ENCODE assay signal across 11 cellular contexts in genomic region chr1:8438449-8438848, GRCh38.
A peak's percentile ranks its signal among the peaks of the same experiment; 100 is the strongest.
DNase-seq lines count a peak whose midpoint lies in the region; ATAC-seq and TF ChIP-seq lines count a peak whose summit lies in the region.
"Had no signal": no experiment of that assay in that cellular context is flagged by ENCODE, and none has a peak within 500 bp of the region (broad histone marks: within the 10 kb centered on the region; RNA-seq: fewer than 3 reads in every experiment).

No MANE protein-coding gene starts in this region.

- peaks cover 3% of the 10 kb centered on the region for H3K9me3 Mint-ChIP-seq in activated B cell treated with CpG ODN at 0.5 μM for 24 hours
- H3K9me3 Mint-ChIP-seq: activated T-cell treated with anti-CD3 and anti-CD28 coated beads, Interleukin-2, amount 50 U/mL, for 24 hours had no signal

- H3K27ac ChIP-seq in DOHH2 (ENCODE audit: low read depth, low read length) (0 out of 2 replicates have a peak overlapping the region, but pooled peaks have one; percentile 53), rectal smooth muscle tissue (ENCODE audit: low read depth, low read length) (peak overlapping the region; percentile 72)

- peaks cover 57% of the 10 kb centered on the region for H3K4me1 Mint-ChIP-seq in activated B cell treated with CpG ODN at 0.5 μM for 24 hours

- peak overlapping the region; percentile 90 for H3K27ac Mint-ChIP-seq in activated B cell treated with CpG ODN at 0.5 μM for 24 hours

- peak overlapping the region; percentile 76; the same call in 1 of the 2 replicates for H3K4me2 ChIP-seq in DOHH2 (ENCODE audit: low read length)

- H3K36me3 ChIP-seq in DOHH2 (ENCODE audit: control insufficient read depth, low read length) (peaks cover 7% of the 10 kb centered on the region; the same call in 1 of the 2 replicates), rectal smooth muscle tissue (ENCODE audit: control insufficient read depth, insufficient read depth, low read length) (no peaks in the 10 kb centered on the region)

- peaks cover 9% of the 10 kb centered on the region for H3K36me3 Mint-ChIP-seq in activated B cell treated with CpG ODN at 0.5 μM for 24 hours (ENCODE audit: low read depth)

- H3F3A ChIP-seq in DOHH2 (ENCODE audit: control insufficient read depth, insufficient read depth), result peaks cover 5% of the 10 kb centered on the region; the same call in 1 of the 2 replicates

- H3K27me3 ChIP-seq in DOHH2 (ENCODE audit: control insufficient read depth, low read length) (no peaks in the 10 kb centered on the region), rectal smooth muscle tissue (ENCODE audit: control insufficient read depth, insufficient read depth, low read length) (no peaks in the 10 kb centered on the region)

- DNase-seq in activated B cell treated with CpG ODN at 0.5 μM for 24 hours (no peak), left ventricle myocardium superior (no peak), DMS79 (lab: John Stamatoyannopoulos, UW) (no peak), NCI-H1694 treated with DMSO at 0.1 percent for 48 hours (lab: John Stamatoyannopoulos, UW) (no peak), MV-4-11 (lab: John Stamatoyannopoulos, UW) (no peak), NOMO-1 treated with DMSO at 0.1 percent for 48 hours (lab: John Stamatoyannopoulos, UW; ENCODE audit: unreplicated experiment) (no peak)
- DNase-seq: activated T-cell treated with anti-CD3 and anti-CD28 coated beads, Interleukin-2, amount 50 U/mL, for 24 hours; central memory CD4-positive, alpha-beta T cell; MM.1S had no signal

- no peak overlapping the region for H3K9ac ChIP-seq in rectal smooth muscle tissue (ENCODE audit: low read length)

- no peak overlapping the region; the same call in 1 of the 2 replicates for H3K4me3 ChIP-seq in DOHH2 (ENCODE audit: low read length)
- H3K4me3 ChIP-seq in rectal smooth muscle tissue (ENCODE audit: low read length), result no peak overlapping the region

- peaks cover 9% of the 10 kb centered on the region for H3K79me2 ChIP-seq in DOHH2 (ENCODE audit: control insufficient read depth, low read length)

- H3K4me3 Mint-ChIP-seq in activated B cell treated with CpG ODN at 0.5 μM for 24 hours, result no peak overlapping the region
- H3K4me3 Mint-ChIP-seq: activated T-cell treated with anti-CD3 and anti-CD28 coated beads, Interleukin-2, amount 50 U/mL, for 24 hours had no signal

- intact Hi-C loops in activated B cell treated with CpG ODN at 0.5 μM for 24 hours (cut with micrococcal nuclease) (loop anchor here (2.0 kb wide), 1 partner anchor 30 kb away; no protein-coding TSS in a partner anchor), left ventricle myocardium superior (cut with micrococcal nuclease) (loop anchor here (10.0 kb wide), 1 partner anchor 86 kb away; no protein-coding TSS in a partner anchor)

- POLR2A ChIA-PET in activated B cell treated with CpG ODN at 0.5 μM for 24 hours (lab: Charles Lee), result no interaction called here

- no peaks in the 10 kb centered on the region for H4K20me1 ChIP-seq in DOHH2 (ENCODE audit: control insufficient read depth, insufficient read depth, low read depth, low read length)

- no peak for ATAC-seq in activated B cell treated with CpG ODN at 0.5 μM for 24 hours (ENCODE audit: low read depth)
- ATAC-seq in left ventricle myocardium superior, result peak; percentile 51

- H3K9me3 ChIP-seq in DOHH2 (ENCODE audit: control insufficient read depth, insufficient read depth, low read length), result no peaks in the 10 kb centered on the region

- CTCF ChIA-PET in activated B cell treated with CpG ODN at 0.5 μM for 24 hours (lab: Charles Lee), result interaction anchor here (1.1 kb wide), 1 partner anchor 15 kb away, joined by 5 read pairs; no protein-coding TSS in a partner anchor

- TF ChIP-seq CTCF in DOHH2 (IDR thresholded peaks at IDR 0.05; ENCODE audit: low read depth, low read length, poor library complexity, severe bottlenecking) (no peak), activated B cell treated with CpG ODN at 0.5 μM for 24 hours (IDR thresholded peaks at IDR 0.05) (no peak)

- H3K4me1 ChIP-seq in DOHH2 (ENCODE audit: control insufficient read depth, low read length) (peaks cover 47% of the 10 kb centered on the region), rectal smooth muscle tissue (ENCODE audit: control insufficient read depth, insufficient read depth, low read length) (peaks cover 17% of the 10 kb centered on the region)

- H3K9me2 ChIP-seq in DOHH2 (replicated peaks; ENCODE audit: control insufficient read depth, low read length), result no peaks in the 10 kb centered on the region

- no peaks in the 10 kb centered on the region for H3K27me3 Mint-ChIP-seq in activated B cell treated with CpG ODN at 0.5 μM for 24 hours
- H3K27me3 Mint-ChIP-seq: activated T-cell treated with anti-CD3 and anti-CD28 coated beads, Interleukin-2, amount 50 U/mL, for 24 hours had no signal
